Comparison of ENCODE assay signal across 1 cellular context in genomic region chr16:21703156-21703555, GRCh38.
A peak's percentile ranks its signal among the peaks of the same experiment; 100 is the strongest.
TF ChIP-seq lines count a peak whose summit lies in the region.

No MANE protein-coding gene starts in this region.

TF ChIP-seq in HepG2, 621 proteins besides CTCF, POLR2A, EP300 and RAD21:
- TF ChIP-seq ZSCAN30 (CRISPR knock-in tag; IDR thresholded peaks at IDR 0.05): no peak
- TF ChIP-seq ATF7 (IDR thresholded peaks at IDR 0.05): peak; percentile 78
- TF ChIP-seq ATF7 (CRISPR knock-in tag; IDR thresholded peaks at IDR 0.05): no peak
- TF ChIP-seq CREB1 (IDR thresholded peaks at IDR 0.05): peak; percentile 44; the same call in 1 of the 2 replicates
- TF ChIP-seq CREB1 (CRISPR knock-in tag; IDR thresholded peaks at IDR 0.05): no peak
- no peak for TF ChIP-seq CEBPB (IDR thresholded peaks at IDR 0.05; ENCODE audit: borderline replicate concordance, low read depth, low read length)
- TF ChIP-seq ZNF816 (CRISPR knock-in tag; IDR thresholded peaks at IDR 0.05; ENCODE audit: borderline replicate concordance): no peak
- TF ChIP-seq MNT (IDR thresholded peaks at IDR 0.05): no peak
TF ChIP-seq in HepG2: peak in this region for 2.
